1 cellular context compared by ENCODE assay signal in genomic region chr12:17661250-17661649, GRCh38.
TF ChIP-seq lines count a peak whose summit lies in the region.

No MANE protein-coding gene starts in this region.

TF ChIP-seq in H1, 55 proteins besides CTCF, POLR2A, EP300 and RAD21 (continued from another document):
- TF ChIP-seq KDM1A (IDR thresholded peaks at IDR 0.05; ENCODE audit: borderline replicate concordance, low read length) (no peak), E2F6 (IDR thresholded peaks at IDR 0.05) (no peak), SRF (IDR thresholded peaks at IDR 0.05; ENCODE audit: low read depth, low read length) (no peak), ASH2L (IDR thresholded peaks at IDR 0.05; ENCODE audit: low read length) (no peak), POLR2AphosphoS5 (IDR thresholded peaks at IDR 0.05; ENCODE audit: low read depth, low read length) (no peak), SUZ12 (IDR thresholded peaks at IDR 0.05; ENCODE audit: low read length) (no peak), KDM4A (IDR thresholded peaks at IDR 0.05; ENCODE audit: low read depth, low read length, severe bottlenecking) (no peak), CHD2 (IDR thresholded peaks at IDR 0.05; ENCODE audit: low read length) (no peak), BCL11A (IDR thresholded peaks at IDR 0.05; ENCODE audit: low read depth in 2 of 2, low read length in 2 of 2) (no peak), JUN (IDR thresholded peaks at IDR 0.05; ENCODE audit: low read depth, low read length) (no peak), TAF7 (optimal IDR thresholded peaks at IDR 0.05; ENCODE audit: borderline replicate concordance, low read depth, low read length) (no peak), CEBPB (IDR thresholded peaks at IDR 0.05; ENCODE audit: low read depth, low read length) (no peak), ZNF274 (IDR thresholded peaks at IDR 0.05; ENCODE audit: borderline replicate concordance, extremely low read depth, low read length) (no peak), HDAC6 (IDR thresholded peaks at IDR 0.05; ENCODE audit: low read depth, low read length) (no peak)
